ENCODE assay signal across 19 cellular contexts in genomic region chr11:66983275-66983924, GRCh38. TPM values are rescaled to one million over a fixed set of nuclear protein-coding genes. Genes with fewer than 3 reads are reported as not detected.
DNase-seq lines count a peak whose midpoint lies in the region; ATAC-seq, FAIRE-seq and TF ChIP-seq lines count a peak whose summit lies in the region.
"Had no signal": no experiment of that assay in that cellular context is flagged by ENCODE, and none has a peak within 500 bp of the region (broad histone marks: within the 10 kb centered on the region; RNA-seq: fewer than 3 reads in every experiment).

No MANE protein-coding gene starts in this region.

- WGBS in K562 (ENCODE audit: insufficient coverage, low coverage, missing lambda C conversion rate): 57% methylated on average over 5 of the region's 5 CpGs

- no peak for TF ChIP-seq EP300 in K562 (IDR thresholded peaks at IDR 0.05; ENCODE audit: low read length)

- H3K4me3 ChIP-seq in K562 (no peak overlapping the region), osteoblast (ENCODE audit: insufficient read depth, low read length) (no peak overlapping the region), kidney (ENCODE audit: low read length in 2 of 2) (no peak overlapping the region)

- H3K9me3 ChIP-seq in K562 (replicated peaks; ENCODE audit: control insufficient read depth, insufficient read depth, low read depth, low read length) (no peaks in the 10 kb centered on the region), osteoblast (ENCODE audit: low read depth, low read length) (peaks cover 4% of the 10 kb centered on the region), kidney (ENCODE audit: control insufficient read depth in 1 of 2, low read length in 2 of 2) (no peaks in the 10 kb centered on the region)

- BruUV-seq in K562 (replicated peaks; lab: Mats Ljungman, UMichigan): no TSS peak

- H3K9ac ChIP-seq in K562 (ENCODE audit: insufficient read depth in 1 of 2, low read depth in 2 of 2, low read length in 2 of 2) (no peak overlapping the region), kidney (ENCODE audit: low read length in 2 of 2) (no peak overlapping the region)

- H3K4me2 ChIP-seq in K562 (ENCODE audit: insufficient read depth, low read length): no peak overlapping the region
- no peak overlapping the region for H3K4me2 ChIP-seq in osteoblast (ENCODE audit: insufficient read depth, low read length)

- H3K4me1 ChIP-seq in K562 (replicated peaks in 1 of 2; ENCODE audit: control insufficient read depth in 2 of 2, insufficient read depth in 2 of 2, low read length in 2 of 2): peaks cover 2 to 9% of the 10 kb centered on the region in 2 experiments; a peak in 4 of 5 replicates
- H3K4me1 ChIP-seq in osteoblast (ENCODE audit: insufficient read depth, low read length): peaks cover 18% of the 10 kb centered on the region
- H3K4me1 ChIP-seq in kidney (ENCODE audit: control insufficient read depth in 1 of 2, insufficient read depth in 1 of 2, low read depth in 1 of 2, low read length in 2 of 2): no peaks in the 10 kb centered on the region

- TF ChIP-seq CTCF in C4-2B (conservative IDR thresholded peaks at IDR 0.05) (no peak), K562 (IDR thresholded peaks at IDR 0.05 in 2 of 3, conservative IDR thresholded peaks at IDR 0.05 in 1 of 3; ENCODE audit: insufficient read depth in 2 of 3, low read depth in 1 of 3, low read length in 3 of 3) (no peak), osteoblast (IDR thresholded peaks at IDR 0.05; ENCODE audit: extremely low read depth, low read depth, low read length) (no peak), kidney (IDR thresholded peaks at IDR 0.05; ENCODE audit: borderline replicate concordance, extremely low read depth, insufficient read depth) (no peak)

- in situ Hi-C loops in K562 (cut with MboI): loop anchor here (5.0 kb wide), 1 partner anchor 291 kb away; no protein-coding TSS in a partner anchor

- TF ChIP-seq POLR2A in K562 (conservative IDR thresholded peaks at IDR 0.05): no peak

- no peaks in the 10 kb centered on the region for H4K20me1 ChIP-seq in K562 (replicated peaks; ENCODE audit: control insufficient read depth, insufficient read depth, low read length)
- H4K20me1 ChIP-seq in osteoblast (ENCODE audit: insufficient read depth, low read length): no peaks in the 10 kb centered on the region

- H3K36me3 ChIP-seq in K562 (ENCODE audit: control insufficient read depth, insufficient read depth, low read length): no peaks in the 10 kb centered on the region
- no peaks in the 10 kb centered on the region for H3K36me3 ChIP-seq in osteoblast (ENCODE audit: insufficient read depth, low read length)
- H3K36me3 ChIP-seq in kidney (ENCODE audit: control insufficient read depth in 1 of 2, insufficient read depth in 2 of 2, low read length in 2 of 2): no peaks in the 10 kb centered on the region

- POLR2A ChIA-PET in K562 (lab: Yijun Ruan, JAX): no interaction called here

- ATAC-seq in K562: no peak

- intact Hi-C loops in K562 (cut with micrococcal nuclease) (no loop called here), kidney (cut with DNase I) (no loop called here)

- H3K9me1 ChIP-seq in K562 (ENCODE audit: control insufficient read depth, insufficient read depth, low read length): no peaks in the 10 kb centered on the region

- H3K27me3 ChIP-seq in K562 (ENCODE audit: control insufficient read depth in 2 of 2, insufficient read depth in 2 of 2, low read length in 2 of 2): no peaks in the 10 kb centered on the region
- no peaks in the 10 kb centered on the region for H3K27me3 ChIP-seq in osteoblast (ENCODE audit: insufficient read depth, low read length)

- TF ChIP-seq RAD21 in K562 (CRISPR knock-in tag; conservative IDR thresholded peaks at IDR 0.05 in 1 of 2, IDR thresholded peaks at IDR 0.05 in 1 of 2): no peak

- no peak overlapping the region for H2AFZ ChIP-seq in K562 (ENCODE audit: low read depth, low read length)
- H2AFZ ChIP-seq in osteoblast (ENCODE audit: low read length): no peak overlapping the region

- H3K27ac ChIP-seq in C4-2B (peak overlapping the region; percentile 82), K562 (ENCODE audit: extremely low read depth, low read depth, low read length) (no peak overlapping the region), osteoblast (ENCODE audit: low read depth, low read length) (no peak overlapping the region), kidney (ENCODE audit: low read depth in 2 of 2, low read length in 2 of 2) (no peak overlapping the region)

- no peak for FAIRE-seq in K562 (lab: Jason Lieb, UNC)
- no peak for FAIRE-seq in kidney (lab: Jason Lieb, UNC)
- FAIRE-seq: GM19239, H54 had no signal

- H3K79me2 ChIP-seq in K562 (ENCODE audit: control insufficient read depth, insufficient read depth, low read length): no peaks in the 10 kb centered on the region
- no peaks in the 10 kb centered on the region for H3K79me2 ChIP-seq in osteoblast (ENCODE audit: insufficient read depth, low read length)

- CTCF ChIA-PET in K562 (lab: Yijun Ruan, JAX; ENCODE audit: low intra/inter-chr PET ratio): no interaction called here

- peak; percentile 38 for DNase-seq in HuH-7 (ENCODE audit: low spot score)
- DNase-seq in K562 (ENCODE audit: extremely low read depth in 1 of 4, low spot score in 3 of 4): no peak
- DNase-seq in osteoblast (ENCODE audit: insufficient read length, low spot score, missing footprints): peak; percentile 58
- no peak for DNase-seq in cerebellar nuclear complex (lab: John Stamatoyannopoulos, UW)
- no peak for DNase-seq in DMS79 treated with DMSO at 0.1 percent for 48 hours (lab: John Stamatoyannopoulos, UW)
- DNase-seq in kidney: no peak
- DNase-seq: CD8-positive, alpha-beta memory T cell; GF-D8; NCI-H1105 treated with DMSO at 0.1 percent for 48 hours; NCI-H2029 treated with DMSO at 0.1 percent for 48 hours; NCI-H345; NCI-H524 treated with DMSO at 0.1 percent for 48 hours; NCI-H82; Right ventricle myocardium superior had no signal

RNA-seq across cellular contexts. Expression of gene C11orf86, which starts 8.3 kb away (rescaled TPM):
- not detected in 2 replicates for total RNA-seq in K562 (2011; cell fraction: chromatin; rRNA removed; ENCODE audit: low replicate concordance)
- total RNA-seq in K562 (2011; cell fraction: nucleolus; rRNA removed): not detected in 2 replicates
- total RNA-seq in K562 (2011; cell fraction: nucleoplasm; rRNA removed): not detected in 2 replicates
- total RNA-seq in K562 (2014; rRNA removed) (not detected in 2 replicates), K562 (2014; rRNA removed; fragmentation: Illumina TruSeq; extraction: Trizol) (not detected in 2 replicates), K562 (2015; rRNA removed; fragmentation: Illumina TruSeq; extraction: Trizol) (not detected in 2 replicates), K562 (2021) (not detected in 2 replicates), osteoblast (not detected in 2 replicates), kidney (not detected)
- polyA plus RNA-seq in K562 (2011; rRNA removed) (not detected in 2 replicates), K562 (2014; fragmentation: Illumina TruSeq; extraction: Trizol) (not detected in 2 replicates), K562 (2014; fragmentation: Nextera tagmentation; extraction: Ambion mirVana) (not detected), K562 (2014; rRNA removed) (not detected in 2 replicates), kidney (ENCODE audit: insufficient read depth, low read depth, low replicate concordance) (0.92 TPM)
- not detected in 2 replicates for polyA plus RNA-seq in K562 (2011; cell fraction: cytosol; rRNA removed)
- not detected in 2 replicates for polyA plus RNA-seq in K562 (2011; cell fraction: nucleus; rRNA removed)
- not detected in 2 replicates for polyA plus RNA-seq in K562 (2012)
- not detected in 2 replicates for polyA minus RNA-seq in K562 (2011; rRNA and poly(A)+ RNA removed)
- 1.1 TPM in 1 of 2 replicates, not detected in the other for polyA minus RNA-seq in K562 (2011; cell fraction: cytosol; rRNA and poly(A)+ RNA removed)
- polyA minus RNA-seq in K562 (2011; cell fraction: nucleus; rRNA and poly(A)+ RNA removed): not detected in 2 replicates
- total RNA-seq: CD8-positive, alpha-beta memory T cell; OCI-LY7; Right ventricle myocardium superior; SK-MEL-5 had no signal
- polyA plus RNA-seq: CD8-positive, alpha-beta memory T cell had no signal

RNA-seq across cellular contexts. Expression of gene PC, which starts 25.2 kb away (rescaled TPM):
- 53.4 and 88.6 TPM in 2 replicates for total RNA-seq in K562 (2011; cell fraction: chromatin; rRNA removed; ENCODE audit: low replicate concordance)
- 47.2 and 61.2 TPM in 2 replicates for total RNA-seq in K562 (2011; cell fraction: nucleolus; rRNA removed)
- 25.8 and 29.3 TPM in 2 replicates for total RNA-seq in K562 (2011; cell fraction: nucleoplasm; rRNA removed)
- total RNA-seq in K562 (2014; rRNA removed) (11.1 and 22.7 TPM in 2 replicates), K562 (2014; rRNA removed; fragmentation: Illumina TruSeq; extraction: Trizol) (4.4 and 8.4 TPM in 2 replicates), K562 (2015; rRNA removed; fragmentation: Illumina TruSeq; extraction: Trizol) (8.7 and 9.9 TPM in 2 replicates), K562 (2021) (38.0 and 38.4 TPM in 2 replicates), osteoblast (48.5 and 50.1 TPM in 2 replicates), kidney (20.8 TPM)
- polyA plus RNA-seq in K562 (2011; rRNA removed) (6.1 and 11.2 TPM in 2 replicates), K562 (2014; fragmentation: Illumina TruSeq; extraction: Trizol) (13.7 and 20.7 TPM in 2 replicates), K562 (2014; fragmentation: Nextera tagmentation; extraction: Ambion mirVana) (under 1 TPM; 0.94 to 0.97 TPM), K562 (2014; rRNA removed) (10.4 and 26.1 TPM in 2 replicates), kidney (ENCODE audit: insufficient read depth, low read depth, low replicate concordance) (95.2 TPM)
- polyA plus RNA-seq in K562 (2011; cell fraction: cytosol; rRNA removed): 5.8 and 9.3 TPM in 2 replicates
- polyA plus RNA-seq in K562 (2011; cell fraction: nucleus; rRNA removed): 43.6 and 55.7 TPM in 2 replicates
- polyA plus RNA-seq in K562 (2012): 21.3 and 21.6 TPM in 2 replicates
- polyA minus RNA-seq in K562 (2011; rRNA and poly(A)+ RNA removed): 6.5 and 7.7 TPM in 2 replicates
- 10.8 and 16.8 TPM in 2 replicates for polyA minus RNA-seq in K562 (2011; cell fraction: cytosol; rRNA and poly(A)+ RNA removed)
- 13.3 and 13.7 TPM in 2 replicates for polyA minus RNA-seq in K562 (2011; cell fraction: nucleus; rRNA and poly(A)+ RNA removed)

RNA-seq across cellular contexts. Expression of gene SYT12, which starts 39.5 kb away (rescaled TPM):
- 0.14 and 0.32 TPM in 2 replicates for total RNA-seq in K562 (2011; cell fraction: chromatin; rRNA removed; ENCODE audit: low replicate concordance)
- total RNA-seq in K562 (2011; cell fraction: nucleolus; rRNA removed): 0.13 and 0.17 TPM in 2 replicates
- 0.15 TPM in 1 of 2 replicates, not detected in the other for total RNA-seq in K562 (2011; cell fraction: nucleoplasm; rRNA removed)
- total RNA-seq in K562 (2014; rRNA removed) (not detected in 2 replicates), K562 (2014; rRNA removed; fragmentation: Illumina TruSeq; extraction: Trizol) (0.11 TPM in 1 of 2 replicates, not detected in the other), K562 (2015; rRNA removed; fragmentation: Illumina TruSeq; extraction: Trizol) (0.11 TPM in 1 of 2 replicates, not detected in the other), K562 (2021) (not detected in 2 replicates), osteoblast (4.0 and 4.1 TPM in 2 replicates), kidney (4.2 TPM)
- polyA plus RNA-seq in K562 (2011; rRNA removed) (0.01 and 0.03 TPM in 2 replicates), K562 (2014; fragmentation: Illumina TruSeq; extraction: Trizol) (0.03 TPM in 1 of 2 replicates, not detected in the other), K562 (2014; fragmentation: Nextera tagmentation; extraction: Ambion mirVana) (not detected), K562 (2014; rRNA removed) (0.03 and 0.07 TPM in 2 replicates), kidney (ENCODE audit: insufficient read depth, low read depth, low replicate concordance) (0.13 TPM)
- polyA plus RNA-seq in K562 (2011; cell fraction: cytosol; rRNA removed): 0.01 and 0.04 TPM in 2 replicates
- polyA plus RNA-seq in K562 (2011; cell fraction: nucleus; rRNA removed): 0.04 and 0.13 TPM in 2 replicates
- 0.08 and 0.21 TPM in 2 replicates for polyA plus RNA-seq in K562 (2012)
- polyA minus RNA-seq in K562 (2011; rRNA and poly(A)+ RNA removed): 0.04 TPM in 1 of 2 replicates, not detected in the other
- not detected in 2 replicates for polyA minus RNA-seq in K562 (2011; cell fraction: cytosol; rRNA and poly(A)+ RNA removed)
- polyA minus RNA-seq in K562 (2011; cell fraction: nucleus; rRNA and poly(A)+ RNA removed): 0.13 and 0.22 TPM in 2 replicates
- total RNA-seq: CD8-positive, alpha-beta memory T cell; SK-MEL-5 had no signal
- polyA plus RNA-seq: CD8-positive, alpha-beta memory T cell had no signal

Comparison
In these comparisons a context has a peak if more than half of its experiments do, and no peak if none do; other contexts are left out.
1. DNase-seq: peak in HuH-7 (single experiment) and osteoblast (single experiment); none in K562 (0 of 4), cerebellar nuclear complex (0 of 2), DMS79 treated with DMSO at 0.1 percent for 48 hours (single experiment) and kidney (single experiment).